1 cellular context compared by ENCODE assay signal in the genomic region with DNA sequence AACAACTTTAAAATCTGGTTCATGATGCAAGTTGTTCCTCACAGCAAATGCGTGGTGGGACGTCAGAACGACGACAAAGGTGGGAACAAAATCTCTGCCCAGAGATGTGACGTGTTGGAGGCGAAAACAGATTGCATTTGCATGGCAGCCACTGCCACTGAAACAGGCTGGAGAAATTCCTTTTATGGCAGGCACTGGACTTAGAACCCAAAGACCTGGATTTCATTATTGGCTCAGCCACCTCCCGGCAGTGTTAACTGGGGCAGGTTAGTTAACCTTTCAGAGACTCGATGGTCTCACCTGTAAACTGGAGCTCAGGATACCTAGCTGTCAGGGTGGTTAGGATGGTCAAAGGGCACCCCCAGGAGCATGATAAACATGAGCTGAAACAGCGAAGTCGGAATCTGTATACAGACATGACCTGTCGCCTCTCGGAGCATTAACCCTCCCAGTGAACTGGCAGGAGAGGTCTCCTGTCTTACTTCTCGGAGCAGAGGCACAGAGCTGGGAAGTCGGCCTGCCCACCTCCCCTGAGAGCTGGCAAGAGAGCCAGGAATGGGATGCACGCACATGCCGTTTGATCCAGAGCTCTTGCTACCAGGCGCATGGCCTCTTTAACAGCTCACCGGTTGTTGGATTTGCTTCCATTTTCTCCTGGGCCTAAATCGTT.
TF ChIP-seq lines count a peak whose summit lies in the region.

No MANE protein-coding gene starts in this region.

TF ChIP-seq in HepG2, 621 proteins besides CTCF, POLR2A, EP300 and RAD21 (continued from another document and continues in another):
- TF ChIP-seq, protein P1, sequence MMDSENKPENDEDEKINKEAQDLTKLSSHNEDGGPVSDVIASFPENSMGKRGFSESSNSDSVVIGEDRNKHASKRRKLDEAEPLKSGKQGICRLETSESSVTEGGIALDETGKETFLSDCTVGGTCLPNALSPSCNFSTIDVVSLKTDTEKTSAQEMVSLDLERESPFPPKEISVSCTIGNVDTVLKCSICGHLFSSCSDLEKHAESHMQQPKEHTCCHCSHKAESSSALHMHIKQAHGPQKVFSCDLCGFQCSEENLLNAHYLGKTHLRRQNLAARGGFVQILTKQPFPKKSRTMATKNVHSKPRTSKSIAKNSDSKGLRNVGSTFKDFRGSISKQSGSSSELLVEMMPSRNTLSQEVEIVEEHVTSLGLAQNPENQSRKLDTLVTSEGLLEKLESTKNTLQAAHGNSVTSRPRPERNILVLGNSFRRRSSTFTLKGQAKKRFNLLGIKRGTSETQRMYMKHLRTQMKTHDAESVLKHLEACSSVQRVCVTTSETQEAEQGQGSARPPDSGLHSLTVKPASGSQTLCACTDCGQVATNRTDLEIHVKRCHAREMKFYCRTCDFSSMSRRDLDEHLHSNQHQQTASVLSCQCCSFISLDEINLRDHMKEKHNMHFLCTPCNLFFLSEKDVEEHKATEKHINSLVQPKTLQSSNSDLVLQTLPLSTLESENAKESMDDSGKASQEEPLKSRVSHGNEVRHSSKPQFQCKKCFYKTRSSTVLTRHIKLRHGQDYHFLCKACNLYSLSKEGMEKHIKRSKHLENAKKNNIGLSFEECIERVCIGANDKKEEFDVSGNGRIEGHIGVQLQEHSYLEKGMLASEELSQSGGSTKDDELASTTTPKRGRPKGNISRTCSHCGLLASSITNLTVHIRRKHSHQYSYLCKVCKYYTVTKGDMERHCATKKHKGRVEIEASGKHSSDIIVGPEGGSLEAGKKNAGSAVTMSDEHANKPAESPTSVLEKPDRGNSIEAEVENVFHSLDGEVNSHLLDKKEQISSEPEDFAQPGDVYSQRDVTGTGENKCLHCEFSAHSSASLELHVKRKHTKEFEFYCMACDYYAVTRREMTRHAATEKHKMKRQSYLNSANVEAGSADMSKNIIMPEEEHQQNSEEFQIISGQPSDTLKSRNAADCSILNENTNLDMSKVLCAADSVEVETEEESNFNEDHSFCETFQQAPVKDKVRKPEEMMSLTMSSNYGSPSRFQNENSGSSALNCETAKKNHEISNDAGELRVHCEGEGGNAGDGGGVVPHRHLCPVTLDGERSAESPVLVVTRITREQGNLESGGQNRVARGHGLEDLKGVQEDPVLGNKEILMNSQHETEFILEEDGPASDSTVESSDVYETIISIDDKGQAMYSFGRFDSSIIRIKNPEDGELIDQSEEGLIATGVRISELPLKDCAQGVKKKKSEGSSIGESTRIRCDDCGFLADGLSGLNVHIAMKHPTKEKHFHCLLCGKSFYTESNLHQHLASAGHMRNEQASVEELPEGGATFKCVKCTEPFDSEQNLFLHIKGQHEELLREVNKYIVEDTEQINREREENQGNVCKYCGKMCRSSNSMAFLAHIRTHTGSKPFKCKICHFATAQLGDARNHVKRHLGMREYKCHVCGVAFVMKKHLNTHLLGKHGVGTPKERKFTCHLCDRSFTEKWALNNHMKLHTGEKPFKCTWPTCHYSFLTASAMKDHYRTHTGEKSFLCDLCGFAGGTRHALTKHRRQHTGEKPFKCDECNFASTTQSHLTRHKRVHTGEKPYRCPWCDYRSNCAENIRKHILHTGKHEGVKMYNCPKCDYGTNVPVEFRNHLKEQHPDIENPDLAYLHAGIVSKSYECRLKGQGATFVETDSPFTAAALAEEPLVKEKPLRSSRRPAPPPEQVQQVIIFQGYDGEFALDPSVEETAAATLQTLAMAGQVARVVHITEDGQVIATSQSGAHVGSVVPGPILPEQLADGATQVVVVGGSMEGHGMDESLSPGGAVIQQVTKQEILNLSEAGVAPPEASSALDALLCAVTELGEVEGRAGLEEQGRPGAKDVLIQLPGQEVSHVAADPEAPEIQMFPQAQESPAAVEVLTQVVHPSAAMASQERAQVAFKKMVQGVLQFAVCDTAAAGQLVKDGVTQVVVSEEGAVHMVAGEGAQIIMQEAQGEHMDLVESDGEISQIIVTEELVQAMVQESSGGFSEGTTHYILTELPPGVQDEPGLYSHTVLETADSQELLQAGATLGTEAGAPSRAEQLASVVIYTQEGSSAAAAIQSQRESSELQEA (CRISPR knock-in tag; IDR thresholded peaks at IDR 0.05; ENCODE audit: not compliant biosample characterization), result no peak
- TF ChIP-seq BHLHE40 (IDR thresholded peaks at IDR 0.05; ENCODE audit: low read length) (no peak), SRSF4 (IDR thresholded peaks at IDR 0.05; ENCODE audit: low read depth, low read length, poor library complexity, severe bottlenecking) (no peak), CBX2 (IDR thresholded peaks at IDR 0.05; ENCODE audit: low read depth, low read length) (no peak), CBX2 (CRISPR knock-in tag; IDR thresholded peaks at IDR 0.05; ENCODE audit: low read depth) (no peak), ZNF468 (CRISPR knock-in tag; IDR thresholded peaks at IDR 0.05) (no peak), POGZ (CRISPR knock-in tag; IDR thresholded peaks at IDR 0.05) (peak; percentile 59; the same call in 1 of the 2 replicates), ZNF232 (CRISPR knock-in tag; IDR thresholded peaks at IDR 0.05; ENCODE audit: borderline replicate concordance) (0 out of 2 replicates have a peak, but pooled peaks have one; percentile 16), ZNF790 (CRISPR knock-in tag; IDR thresholded peaks at IDR 0.05; ENCODE audit: borderline replicate concordance) (no peak), RXRB (CRISPR knock-in tag; IDR thresholded peaks at IDR 0.05; ENCODE audit: borderline replicate concordance) (peak; percentile 25; the same call in 1 of the 2 replicates), KLF12 (CRISPR knock-in tag; IDR thresholded peaks at IDR 0.05; ENCODE audit: borderline replicate concordance) (no peak), GTF2F1 (IDR thresholded peaks at IDR 0.05; ENCODE audit: low read length) (no peak), ZNF773 (CRISPR knock-in tag; IDR thresholded peaks at IDR 0.05; ENCODE audit: borderline replicate concordance) (no peak), ZNF383 (CRISPR knock-in tag; IDR thresholded peaks at IDR 0.05; ENCODE audit: borderline replicate concordance) (no peak), ATRX (CRISPR knock-in tag; IDR thresholded peaks at IDR 0.05; ENCODE audit: borderline replicate concordance) (no peak), ZNF225 (CRISPR knock-in tag; IDR thresholded peaks at IDR 0.05) (no peak; the same call in 1 of the 2 replicates), POLR2AphosphoS5 (IDR thresholded peaks at IDR 0.05; ENCODE audit: low read depth, low read length) (0 out of 2 replicates have a peak, but pooled peaks have one; percentile 22), ZNF619 (CRISPR knock-in tag; IDR thresholded peaks at IDR 0.05) (peak; percentile 54; the same call in 1 of the 2 replicates), MLLT10 (CRISPR knock-in tag; IDR thresholded peaks at IDR 0.05) (no peak), HNRNPH1 (optimal IDR thresholded peaks at IDR 0.05; ENCODE audit: low read depth, low read length) (no peak), ELF4 (CRISPR knock-in tag; IDR thresholded peaks at IDR 0.05; ENCODE audit: borderline replicate concordance) (no peak)
- TF ChIP-seq, protein P2, sequence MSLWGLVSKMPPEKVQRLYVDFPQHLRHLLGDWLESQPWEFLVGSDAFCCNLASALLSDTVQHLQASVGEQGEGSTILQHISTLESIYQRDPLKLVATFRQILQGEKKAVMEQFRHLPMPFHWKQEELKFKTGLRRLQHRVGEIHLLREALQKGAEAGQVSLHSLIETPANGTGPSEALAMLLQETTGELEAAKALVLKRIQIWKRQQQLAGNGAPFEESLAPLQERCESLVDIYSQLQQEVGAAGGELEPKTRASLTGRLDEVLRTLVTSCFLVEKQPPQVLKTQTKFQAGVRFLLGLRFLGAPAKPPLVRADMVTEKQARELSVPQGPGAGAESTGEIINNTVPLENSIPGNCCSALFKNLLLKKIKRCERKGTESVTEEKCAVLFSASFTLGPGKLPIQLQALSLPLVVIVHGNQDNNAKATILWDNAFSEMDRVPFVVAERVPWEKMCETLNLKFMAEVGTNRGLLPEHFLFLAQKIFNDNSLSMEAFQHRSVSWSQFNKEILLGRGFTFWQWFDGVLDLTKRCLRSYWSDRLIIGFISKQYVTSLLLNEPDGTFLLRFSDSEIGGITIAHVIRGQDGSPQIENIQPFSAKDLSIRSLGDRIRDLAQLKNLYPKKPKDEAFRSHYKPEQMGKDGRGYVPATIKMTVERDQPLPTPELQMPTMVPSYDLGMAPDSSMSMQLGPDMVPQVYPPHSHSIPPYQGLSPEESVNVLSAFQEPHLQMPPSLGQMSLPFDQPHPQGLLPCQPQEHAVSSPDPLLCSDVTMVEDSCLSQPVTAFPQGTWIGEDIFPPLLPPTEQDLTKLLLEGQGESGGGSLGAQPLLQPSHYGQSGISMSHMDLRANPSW (CRISPR knock-in tag; IDR thresholded peaks at IDR 0.05; ENCODE audit: borderline replicate concordance), result no peak
- TF ChIP-seq, protein P3, sequence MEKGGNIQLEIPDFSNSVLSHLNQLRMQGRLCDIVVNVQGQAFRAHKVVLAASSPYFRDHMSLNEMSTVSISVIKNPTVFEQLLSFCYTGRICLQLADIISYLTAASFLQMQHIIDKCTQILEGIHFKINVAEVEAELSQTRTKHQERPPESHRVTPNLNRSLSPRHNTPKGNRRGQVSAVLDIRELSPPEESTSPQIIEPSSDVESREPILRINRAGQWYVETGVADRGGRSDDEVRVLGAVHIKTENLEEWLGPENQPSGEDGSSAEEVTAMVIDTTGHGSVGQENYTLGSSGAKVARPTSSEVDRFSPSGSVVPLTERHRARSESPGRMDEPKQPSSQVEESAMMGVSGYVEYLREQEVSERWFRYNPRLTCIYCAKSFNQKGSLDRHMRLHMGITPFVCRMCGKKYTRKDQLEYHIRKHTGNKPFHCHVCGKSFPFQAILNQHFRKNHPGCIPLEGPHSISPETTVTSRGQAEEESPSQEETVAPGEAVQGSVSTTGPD (CRISPR knock-in tag; IDR thresholded peaks at IDR 0.05), result no peak
- TF ChIP-seq, protein P4, sequence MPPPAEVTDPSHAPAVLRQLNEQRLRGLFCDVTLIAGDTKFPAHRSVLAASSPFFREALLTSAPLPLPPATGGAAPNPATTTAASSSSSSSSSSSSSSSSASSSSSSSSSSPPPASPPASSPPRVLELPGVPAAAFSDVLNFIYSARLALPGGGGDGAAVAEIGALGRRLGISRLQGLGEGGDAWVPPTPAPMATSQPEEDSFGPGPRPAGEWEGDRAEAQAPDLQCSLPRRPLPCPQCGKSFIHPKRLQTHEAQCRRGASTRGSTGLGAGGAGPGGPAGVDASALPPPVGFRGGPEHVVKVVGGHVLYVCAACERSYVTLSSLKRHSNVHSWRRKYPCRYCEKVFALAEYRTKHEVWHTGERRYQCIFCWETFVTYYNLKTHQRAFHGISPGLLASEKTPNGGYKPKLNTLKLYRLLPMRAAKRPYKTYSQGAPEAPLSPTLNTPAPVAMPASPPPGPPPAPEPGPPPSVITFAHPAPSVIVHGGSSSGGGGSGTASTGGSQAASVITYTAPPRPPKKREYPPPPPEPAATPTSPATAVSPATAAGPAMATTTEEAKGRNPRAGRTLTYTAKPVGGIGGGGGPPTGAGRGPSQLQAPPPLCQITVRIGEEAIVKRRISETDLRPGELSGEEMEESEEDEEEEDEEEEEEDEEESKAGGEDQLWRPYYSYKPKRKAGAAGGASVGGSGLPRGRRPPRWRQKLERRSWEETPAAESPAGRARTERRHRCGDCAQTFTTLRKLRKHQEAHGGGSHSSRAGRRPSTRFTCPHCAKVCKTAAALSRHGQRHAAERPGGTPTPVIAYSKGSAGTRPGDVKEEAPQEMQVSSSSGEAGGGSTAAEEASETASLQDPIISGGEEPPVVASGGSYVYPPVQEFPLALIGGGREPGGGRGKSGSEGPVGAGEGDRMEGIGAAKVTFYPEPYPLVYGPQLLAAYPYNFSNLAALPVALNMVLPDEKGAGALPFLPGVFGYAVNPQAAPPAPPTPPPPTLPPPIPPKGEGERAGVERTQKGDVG (CRISPR knock-in tag; IDR thresholded peaks at IDR 0.05; ENCODE audit: borderline replicate concordance), result peak; percentile 78; the same call in 1 of the 2 replicates
- TF ChIP-seq, protein P5, sequence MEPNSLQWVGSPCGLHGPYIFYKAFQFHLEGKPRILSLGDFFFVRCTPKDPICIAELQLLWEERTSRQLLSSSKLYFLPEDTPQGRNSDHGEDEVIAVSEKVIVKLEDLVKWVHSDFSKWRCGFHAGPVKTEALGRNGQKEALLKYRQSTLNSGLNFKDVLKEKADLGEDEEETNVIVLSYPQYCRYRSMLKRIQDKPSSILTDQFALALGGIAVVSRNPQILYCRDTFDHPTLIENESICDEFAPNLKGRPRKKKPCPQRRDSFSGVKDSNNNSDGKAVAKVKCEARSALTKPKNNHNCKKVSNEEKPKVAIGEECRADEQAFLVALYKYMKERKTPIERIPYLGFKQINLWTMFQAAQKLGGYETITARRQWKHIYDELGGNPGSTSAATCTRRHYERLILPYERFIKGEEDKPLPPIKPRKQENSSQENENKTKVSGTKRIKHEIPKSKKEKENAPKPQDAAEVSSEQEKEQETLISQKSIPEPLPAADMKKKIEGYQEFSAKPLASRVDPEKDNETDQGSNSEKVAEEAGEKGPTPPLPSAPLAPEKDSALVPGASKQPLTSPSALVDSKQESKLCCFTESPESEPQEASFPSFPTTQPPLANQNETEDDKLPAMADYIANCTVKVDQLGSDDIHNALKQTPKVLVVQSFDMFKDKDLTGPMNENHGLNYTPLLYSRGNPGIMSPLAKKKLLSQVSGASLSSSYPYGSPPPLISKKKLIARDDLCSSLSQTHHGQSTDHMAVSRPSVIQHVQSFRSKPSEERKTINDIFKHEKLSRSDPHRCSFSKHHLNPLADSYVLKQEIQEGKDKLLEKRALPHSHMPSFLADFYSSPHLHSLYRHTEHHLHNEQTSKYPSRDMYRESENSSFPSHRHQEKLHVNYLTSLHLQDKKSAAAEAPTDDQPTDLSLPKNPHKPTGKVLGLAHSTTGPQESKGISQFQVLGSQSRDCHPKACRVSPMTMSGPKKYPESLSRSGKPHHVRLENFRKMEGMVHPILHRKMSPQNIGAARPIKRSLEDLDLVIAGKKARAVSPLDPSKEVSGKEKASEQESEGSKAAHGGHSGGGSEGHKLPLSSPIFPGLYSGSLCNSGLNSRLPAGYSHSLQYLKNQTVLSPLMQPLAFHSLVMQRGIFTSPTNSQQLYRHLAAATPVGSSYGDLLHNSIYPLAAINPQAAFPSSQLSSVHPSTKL (CRISPR knock-in tag; IDR thresholded peaks at IDR 0.05), result peak; percentile 62
- TF ChIP-seq, protein P6, sequence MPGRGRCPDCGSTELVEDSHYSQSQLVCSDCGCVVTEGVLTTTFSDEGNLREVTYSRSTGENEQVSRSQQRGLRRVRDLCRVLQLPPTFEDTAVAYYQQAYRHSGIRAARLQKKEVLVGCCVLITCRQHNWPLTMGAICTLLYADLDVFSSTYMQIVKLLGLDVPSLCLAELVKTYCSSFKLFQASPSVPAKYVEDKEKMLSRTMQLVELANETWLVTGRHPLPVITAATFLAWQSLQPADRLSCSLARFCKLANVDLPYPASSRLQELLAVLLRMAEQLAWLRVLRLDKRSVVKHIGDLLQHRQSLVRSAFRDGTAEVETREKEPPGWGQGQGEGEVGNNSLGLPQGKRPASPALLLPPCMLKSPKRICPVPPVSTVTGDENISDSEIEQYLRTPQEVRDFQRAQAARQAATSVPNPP (CRISPR knock-in tag; IDR thresholded peaks at IDR 0.05), result no peak
